In the genomic region with DNA sequence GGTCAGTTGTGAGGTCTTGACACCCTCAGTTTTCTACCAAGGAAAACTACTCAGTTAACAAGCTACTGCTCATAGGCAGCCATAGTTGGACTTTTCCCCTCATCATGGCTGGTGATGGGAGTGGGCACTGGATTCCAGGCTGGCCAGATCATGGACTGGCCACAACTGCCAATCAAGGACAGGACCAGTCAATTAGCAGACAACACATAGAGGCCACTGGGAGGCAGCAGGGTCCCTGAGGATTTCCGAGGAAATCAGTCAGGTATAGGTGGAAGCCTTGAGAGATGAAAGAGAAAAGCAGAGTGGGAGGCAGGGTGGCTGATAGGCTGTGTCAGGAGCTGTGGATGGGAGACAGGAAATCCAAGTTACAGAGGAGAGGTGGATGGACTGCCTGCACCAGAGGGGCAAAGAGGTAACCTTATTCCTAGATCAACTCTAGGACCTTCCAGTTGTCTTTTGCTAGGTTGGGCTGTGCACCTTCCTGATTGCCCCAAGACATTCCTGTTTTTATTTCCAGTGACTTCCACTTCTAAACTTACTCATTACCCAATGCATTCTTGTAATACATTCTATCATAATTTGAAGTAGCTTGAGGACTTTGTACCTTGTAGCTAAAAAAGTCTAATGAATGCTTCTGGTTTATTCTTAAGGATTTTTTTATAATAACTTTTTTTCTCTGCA, we compare ENCODE assay signal across 1 cellular context.
TF ChIP-seq lines count a peak whose summit lies in the region.

No MANE protein-coding gene starts in this region.

TF ChIP-seq in HCT116, 20 proteins besides CTCF, POLR2A, EP300 and RAD21 (continued from another document):
- TF ChIP-seq, protein P1, sequence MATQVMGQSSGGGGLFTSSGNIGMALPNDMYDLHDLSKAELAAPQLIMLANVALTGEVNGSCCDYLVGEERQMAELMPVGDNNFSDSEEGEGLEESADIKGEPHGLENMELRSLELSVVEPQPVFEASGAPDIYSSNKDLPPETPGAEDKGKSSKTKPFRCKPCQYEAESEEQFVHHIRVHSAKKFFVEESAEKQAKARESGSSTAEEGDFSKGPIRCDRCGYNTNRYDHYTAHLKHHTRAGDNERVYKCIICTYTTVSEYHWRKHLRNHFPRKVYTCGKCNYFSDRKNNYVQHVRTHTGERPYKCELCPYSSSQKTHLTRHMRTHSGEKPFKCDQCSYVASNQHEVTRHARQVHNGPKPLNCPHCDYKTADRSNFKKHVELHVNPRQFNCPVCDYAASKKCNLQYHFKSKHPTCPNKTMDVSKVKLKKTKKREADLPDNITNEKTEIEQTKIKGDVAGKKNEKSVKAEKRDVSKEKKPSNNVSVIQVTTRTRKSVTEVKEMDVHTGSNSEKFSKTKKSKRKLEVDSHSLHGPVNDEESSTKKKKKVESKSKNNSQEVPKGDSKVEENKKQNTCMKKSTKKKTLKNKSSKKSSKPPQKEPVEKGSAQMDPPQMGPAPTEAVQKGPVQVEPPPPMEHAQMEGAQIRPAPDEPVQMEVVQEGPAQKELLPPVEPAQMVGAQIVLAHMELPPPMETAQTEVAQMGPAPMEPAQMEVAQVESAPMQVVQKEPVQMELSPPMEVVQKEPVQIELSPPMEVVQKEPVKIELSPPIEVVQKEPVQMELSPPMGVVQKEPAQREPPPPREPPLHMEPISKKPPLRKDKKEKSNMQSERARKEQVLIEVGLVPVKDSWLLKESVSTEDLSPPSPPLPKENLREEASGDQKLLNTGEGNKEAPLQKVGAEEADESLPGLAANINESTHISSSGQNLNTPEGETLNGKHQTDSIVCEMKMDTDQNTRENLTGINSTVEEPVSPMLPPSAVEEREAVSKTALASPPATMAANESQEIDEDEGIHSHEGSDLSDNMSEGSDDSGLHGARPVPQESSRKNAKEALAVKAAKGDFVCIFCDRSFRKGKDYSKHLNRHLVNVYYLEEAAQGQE (IDR thresholded peaks at IDR 0.05; ENCODE audit: low read depth) = no peak
- TF ChIP-seq SRF (IDR thresholded peaks at IDR 0.05; ENCODE audit: low read depth) = no peak
- TF ChIP-seq POLR2AphosphoS5 (IDR thresholded peaks at IDR 0.05; ENCODE audit: low read depth, low read length) = no peak
- TF ChIP-seq, protein P2, sequence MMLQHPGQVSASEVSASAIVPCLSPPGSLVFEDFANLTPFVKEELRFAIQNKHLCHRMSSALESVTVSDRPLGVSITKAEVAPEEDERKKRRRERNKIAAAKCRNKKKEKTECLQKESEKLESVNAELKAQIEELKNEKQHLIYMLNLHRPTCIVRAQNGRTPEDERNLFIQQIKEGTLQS (IDR thresholded peaks at IDR 0.05) = no peak
- no peak for TF ChIP-seq SIN3A (IDR thresholded peaks at IDR 0.05; ENCODE audit: low read depth)
- TF ChIP-seq ELF1 (IDR thresholded peaks at IDR 0.05; ENCODE audit: borderline replicate concordance, low read depth) = no peak
- TF ChIP-seq CBX3 (IDR thresholded peaks at IDR 0.05; ENCODE audit: low read depth) = no peak
- no peak for TF ChIP-seq EZH2 (IDR thresholded peaks at IDR 0.05)
- TF ChIP-seq, protein P3, sequence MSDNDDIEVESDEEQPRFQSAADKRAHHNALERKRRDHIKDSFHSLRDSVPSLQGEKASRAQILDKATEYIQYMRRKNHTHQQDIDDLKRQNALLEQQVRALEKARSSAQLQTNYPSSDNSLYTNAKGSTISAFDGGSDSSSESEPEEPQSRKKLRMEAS (IDR thresholded peaks at IDR 0.05) = no peak
- TF ChIP-seq EZH2phosphoT487 (IDR thresholded peaks at IDR 0.05; ENCODE audit: borderline replicate concordance) = no peak
- TF ChIP-seq, protein P4, sequence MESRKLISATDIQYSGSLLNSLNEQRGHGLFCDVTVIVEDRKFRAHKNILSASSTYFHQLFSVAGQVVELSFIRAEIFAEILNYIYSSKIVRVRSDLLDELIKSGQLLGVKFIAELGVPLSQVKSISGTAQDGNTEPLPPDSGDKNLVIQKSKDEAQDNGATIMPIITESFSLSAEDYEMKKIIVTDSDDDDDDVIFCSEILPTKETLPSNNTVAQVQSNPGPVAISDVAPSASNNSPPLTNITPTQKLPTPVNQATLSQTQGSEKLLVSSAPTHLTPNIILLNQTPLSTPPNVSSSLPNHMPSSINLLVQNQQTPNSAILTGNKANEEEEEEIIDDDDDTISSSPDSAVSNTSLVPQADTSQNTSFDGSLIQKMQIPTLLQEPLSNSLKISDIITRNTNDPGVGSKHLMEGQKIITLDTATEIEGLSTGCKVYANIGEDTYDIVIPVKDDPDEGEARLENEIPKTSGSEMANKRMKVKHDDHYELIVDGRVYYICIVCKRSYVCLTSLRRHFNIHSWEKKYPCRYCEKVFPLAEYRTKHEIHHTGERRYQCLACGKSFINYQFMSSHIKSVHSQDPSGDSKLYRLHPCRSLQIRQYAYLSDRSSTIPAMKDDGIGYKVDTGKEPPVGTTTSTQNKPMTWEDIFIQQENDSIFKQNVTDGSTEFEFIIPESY (IDR thresholded peaks at IDR 0.05; ENCODE audit: extremely low read depth, insufficient replicate concordance, low read length) = no peak
- TF ChIP-seq EGR1 (IDR thresholded peaks at IDR 0.05; ENCODE audit: low read depth) = no peak
- TF ChIP-seq TCF7L2 (IDR thresholded peaks at IDR 0.05; ENCODE audit: borderline replicate concordance, extremely low read depth, insufficient read depth, insufficient read length) = no peak
